20 cellular contexts compared by ENCODE assay signal in the genomic region with DNA sequence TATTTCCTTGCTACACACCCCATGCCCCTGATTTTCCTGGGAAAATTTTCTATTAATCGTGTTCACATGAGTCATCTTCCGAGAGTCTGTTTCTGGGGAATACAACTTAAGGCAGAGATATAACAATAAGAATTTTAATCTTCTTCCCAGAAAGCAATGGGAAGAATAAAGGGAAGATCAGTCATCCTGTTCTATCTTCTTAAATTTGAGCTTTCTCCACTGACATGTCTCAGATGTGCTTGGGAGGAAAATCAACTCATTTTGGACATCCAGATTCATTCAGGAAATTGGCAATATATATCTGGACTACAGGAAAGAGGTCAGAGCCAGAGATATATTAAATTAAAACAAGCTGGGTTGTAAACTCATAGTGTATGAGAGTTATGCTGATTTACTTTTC.
A peak's percentile ranks its signal among the peaks of the same experiment; 100 is the strongest.
DNase-seq lines count a peak whose midpoint lies in the region; FAIRE-seq and TF ChIP-seq lines count a peak whose summit lies in the region.
"Had no signal": no experiment of that assay in that cellular context is flagged by ENCODE, and none has a peak within 500 bp of the region (broad histone marks: within the 10 kb centered on the region; RNA-seq: fewer than 3 reads in every experiment).

No MANE protein-coding gene starts in this region.

- H3K4me3 ChIP-seq in fibroblast of pulmonary artery (replicated peaks; ENCODE audit: low read depth, low read length) (peak overlapping the region; percentile 23), hepatocyte (no peak overlapping the region)
- H3K4me3 ChIP-seq: HAP-1, PC-9 had no signal

- H3K9me3 Mint-ChIP-seq in type B pancreatic cell: peaks cover 6% of the 10 kb centered on the region
- H3K9me3 Mint-ChIP-seq: CD14-positive monocyte had no signal

- H3K4me2 ChIP-seq in hepatocyte: no peak overlapping the region
- H3K4me2 ChIP-seq: PC-9 had no signal

- WGBS in hepatocyte (ENCODE audit: low lambda C conversion rate, missing lambda C conversion rate): 87% methylated on average over 2 of the region's 2 CpGs

- no peak overlapping the region for H2AFZ ChIP-seq in hepatocyte
- H2AFZ ChIP-seq: PC-9 had no signal

- H3K4me1 ChIP-seq in hepatocyte (ENCODE audit: insufficient read depth): no peaks in the 10 kb centered on the region
- H3K4me1 ChIP-seq: HAP-1 had no signal

- H3K36me3 Mint-ChIP-seq in type B pancreatic cell: no peaks in the 10 kb centered on the region
- H3K36me3 Mint-ChIP-seq: CD14-positive monocyte had no signal

- no peak overlapping the region for H3K27ac ChIP-seq in hepatocyte
- H3K27ac ChIP-seq: PC-9, RWPE1 had no signal

- TF ChIP-seq CTCF in fibroblast of pulmonary artery (IDR thresholded peaks at IDR 0.05; ENCODE audit: low read length, missing control alignments) (no peak), type B pancreatic cell (conservative IDR thresholded peaks at IDR 0.05) (no peak), hepatocyte (IDR thresholded peaks at IDR 0.05; ENCODE audit: poor library complexity) (no peak)

- H3K4me1 Mint-ChIP-seq in type B pancreatic cell (ENCODE audit: unreplicated experiment): peaks cover 10% of the 10 kb centered on the region

- no peaks in the 10 kb centered on the region for H3K36me3 ChIP-seq in hepatocyte (replicated peaks; ENCODE audit: insufficient read depth, low read depth)
- H3K36me3 ChIP-seq: HAP-1 had no signal

- H3K27ac Mint-ChIP-seq in type B pancreatic cell: no peak overlapping the region
- H3K27ac Mint-ChIP-seq: CD14-positive monocyte had no signal

- no peaks in the 10 kb centered on the region for H3K27me3 ChIP-seq in hepatocyte

- no peaks in the 10 kb centered on the region for H3K79me2 ChIP-seq in hepatocyte

- DNase-seq in GM12892 (ENCODE audit: insufficient read length) (no peak), amniotic epithelial cell (ENCODE audit: low read depth) (peak; percentile 42), fibroblast of pulmonary artery (ENCODE audit: low read depth) (peak; percentile 56), type B pancreatic cell (ENCODE audit: extremely low spot score, unreplicated experiment) (no peak), GM19240 (ENCODE audit: insufficient read length, low spot score) (no peak), DMS53 (lab: John Stamatoyannopoulos, UW) (no peak), hepatocyte (ENCODE audit: low spot score) (no peak)
- DNase-seq: COR-L47, DMS 273 treated with DMSO at 0.1 percent for 48 hours, MM.1S, NCI-H1092, NCI-H1436 treated with DMSO at 0.1 percent for 48 hours, NCI-H2029, NCI-H2171, NCI-H526, PC-9 had no signal

- no peaks in the 10 kb centered on the region for H3K27me3 Mint-ChIP-seq in type B pancreatic cell

- no peaks in the 10 kb centered on the region for H4K20me1 ChIP-seq in hepatocyte (ENCODE audit: insufficient read depth, poor library complexity, severe bottlenecking)

- FAIRE-seq in GM12892 (lab: Jason Lieb, UNC): peak; percentile 21
- FAIRE-seq: GM12891 had no signal

- no peak for TF ChIP-seq POLR2A in GM12892 (IDR thresholded peaks at IDR 0.05; ENCODE audit: low read depth, low read length)

- H3K9me2 ChIP-seq in hepatocyte (replicated peaks; ENCODE audit: insufficient read depth): no peaks in the 10 kb centered on the region

- no peaks in the 10 kb centered on the region for H3K9me3 ChIP-seq in hepatocyte (ENCODE audit: low read depth)
- H3K9me3 ChIP-seq: HAP-1 had no signal

- peak overlapping the region; percentile 44 for H3K4me3 Mint-ChIP-seq in type B pancreatic cell
- H3K4me3 Mint-ChIP-seq: CD14-positive monocyte had no signal

Comparison
In these comparisons a context has a peak if more than half of its experiments do, and no peak if none do; other contexts are left out.
1. DNase-seq: peak in amniotic epithelial cell (single experiment) and fibroblast of pulmonary artery (single experiment); none in GM12892 (single experiment), type B pancreatic cell (single experiment), GM19240 (single experiment), DMS53 (single experiment) and hepatocyte (single experiment).